8 cellular contexts compared by ENCODE assay signal in the genomic region with DNA sequence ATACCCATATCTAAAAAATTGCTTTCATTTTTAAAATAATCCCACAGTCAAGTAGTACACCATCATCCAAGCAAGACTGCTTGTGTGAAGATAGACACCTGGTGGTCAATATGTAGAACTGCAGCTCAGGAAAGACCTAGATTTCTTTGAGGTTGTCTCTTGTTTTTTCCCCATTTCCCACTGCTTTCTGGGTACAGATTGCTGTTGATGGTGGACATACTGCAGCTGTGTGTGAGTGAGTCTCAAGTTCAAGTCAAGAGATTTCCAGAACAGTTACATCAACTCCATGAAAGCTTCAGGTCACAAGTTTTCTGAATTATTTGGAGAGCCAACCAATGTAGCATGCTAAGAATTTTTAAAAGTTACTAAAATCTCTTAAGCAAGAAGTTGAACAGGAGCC.
DNase-seq lines count a peak whose midpoint lies in the region; ATAC-seq, FAIRE-seq and TF ChIP-seq lines count a peak whose summit lies in the region.

No MANE protein-coding gene starts in this region.

- peaks cover 20% of the 10 kb centered on the region for H3K4me1 ChIP-seq in PC-9 (replicated peaks; ENCODE audit: insufficient read depth)

- CTCF ChIA-PET in Calu3 (lab: Charles Lee), result interaction anchor here (0.6 to 1.8 kb wide), 7 partner anchors 141 to 716 kb away, joined by 3 to 15 read pairs (median 4); no protein-coding TSS in a partner anchor
- CTCF ChIA-PET in PC-9 (lab: Charles Lee), result interaction anchor here (0.7 to 1.9 kb wide), 9 partner anchors 9 to 1019 kb away, joined by 3 to 16 read pairs (median 3); no protein-coding TSS in a partner anchor

- no peak overlapping the region for H3K4me3 ChIP-seq in PC-9

- H3K27me3 Mint-ChIP-seq in Calu3 (ENCODE audit: unreplicated experiment), result no peaks in the 10 kb centered on the region

- H3K36me3 ChIP-seq in PC-9 (ENCODE audit: low read depth), result no peaks in the 10 kb centered on the region

- no TSS peak for BruUV-seq in Calu3 (replicated peaks; lab: Mats Ljungman, UMichigan)
- no TSS peak for BruUV-seq in PC-9 (replicated peaks; lab: Mats Ljungman, UMichigan)

- H3K4me3 Mint-ChIP-seq in Calu3 (ENCODE audit: low read depth, unreplicated experiment), result no peak overlapping the region

- H3F3A ChIP-seq in PC-9 (ENCODE audit: insufficient read depth, low read depth), result peaks cover 25% of the 10 kb centered on the region

- no peaks in the 10 kb centered on the region for H3K27me3 ChIP-seq in PC-9 (ENCODE audit: insufficient read depth, low read depth)

- H3K36me3 Mint-ChIP-seq in Calu3 (ENCODE audit: insufficient read depth, unreplicated experiment), result peaks cover 6% of the 10 kb centered on the region

- no peaks in the 10 kb centered on the region for H4K20me1 ChIP-seq in PC-9 (ENCODE audit: insufficient read depth)

- no peak overlapping the region for H3K4me2 ChIP-seq in PC-9

- POLR2A ChIA-PET in PC-9 (lab: Charles Lee; ENCODE audit: unreplicated experiment), result interaction anchor here (0.6 kb wide), 1 partner anchor 866 kb away, joined by 3 read pairs; no protein-coding TSS in a partner anchor

- TF ChIP-seq CTCF in Calu3 (IDR thresholded peaks at IDR 0.05; ENCODE audit: unreplicated experiment) (peak; percentile 89), PC-9 (conservative IDR thresholded peaks at IDR 0.05) (peak; percentile 98)

- peak; percentile 63 for ATAC-seq in GM19467 (IDR thresholded peaks at IDR 0.05; ENCODE audit: unreplicated experiment)

- intact Hi-C loops in Calu3 (cut with micrococcal nuclease; ENCODE audit: unreplicated experiment), result loop anchor here (1.0 to 10.0 kb wide), 8 partner anchors 78 to 623 kb away; no protein-coding TSS in a partner anchor
- intact Hi-C loops in PC-9 (cut with micrococcal nuclease; ENCODE audit: unreplicated experiment), result loop anchor here (1.0 to 5.0 kb wide), 6 partner anchors 171 to 1163 kb away; partner anchors contain the start of gene RAB3GAP2
- intact Hi-C loops in posterior cingulate gyrus (cut with DNase I), result loop anchor here (1.0 to 5.0 kb wide), 3 partner anchors 98 to 561 kb away; no protein-coding TSS in a partner anchor

- FAIRE-seq in HTR-8/SVneo (lab: Jason Lieb, UNC), result no peak

- DNase-seq in Calu3 (no peak), HTR-8/SVneo (ENCODE audit: insufficient read length, low spot score) (peak; percentile 56), PC-9 (peak in 1 of 2 experiments; percentile 45), dedifferentiated amniotic fluid mesenchymal stem cell (ENCODE audit: extremely low spot score) (peak; percentile 79), lung microvascular endothelial cell (ENCODE audit: low read depth in 2 of 2) (peak; percentile 73 to 80), posterior cingulate gyrus (no peak)
- DNase-seq in stimulated activated CD4-positive, alpha-beta T cell treated with anti-CD3 and anti-CD28 coated beads, Interleukin-12 subunit alpha, Interleukin-12 subunit beta, amount 100 ng/mL, for 4 hours, result no peak

- no peaks in the 10 kb centered on the region for H3K9me2 ChIP-seq in PC-9 (ENCODE audit: insufficient read depth)

- no peak overlapping the region for H2AFZ ChIP-seq in PC-9

- no peak overlapping the region for H3K27ac ChIP-seq in PC-9

- H3K9me3 Mint-ChIP-seq in Calu3 (ENCODE audit: low read depth, unreplicated experiment), result no peaks in the 10 kb centered on the region

- H3K27ac Mint-ChIP-seq in Calu3 (ENCODE audit: unreplicated experiment), result no peak overlapping the region

- H3K4me1 Mint-ChIP-seq in Calu3 (ENCODE audit: low read depth, unreplicated experiment), result peaks cover 20% of the 10 kb centered on the region

- H3K9me3 ChIP-seq in PC-9 (ENCODE audit: insufficient read depth, low read depth), result 0 out of 2 replicates have a peak, but pooled peaks cover 3% of the 10 kb centered on the region

- H3K79me2 ChIP-seq in PC-9 (ENCODE audit: low read depth), result no peaks in the 10 kb centered on the region

Comparison
In these comparisons a context has a peak if more than half of its experiments do, and no peak if none do; other contexts are left out.
1. DNase-seq: peak in HTR-8/SVneo (single experiment), dedifferentiated amniotic fluid mesenchymal stem cell (single experiment) and lung microvascular endothelial cell (2 of 2); none in Calu3 (single experiment), stimulated activated CD4-positive, alpha-beta T cell treated with anti-CD3 and anti-CD28 coated beads, Interleukin-12 subunit alpha, Interleukin-12 subunit beta, amount 100 ng/mL, for 4 hours (single experiment) and posterior cingulate gyrus (0 of 10).